Comparison of ENCODE assay signal across 8 cellular contexts in genomic region chr7:55951637-55952351, GRCh38. TPM values are rescaled to one million over a fixed set of nuclear protein-coding genes. Genes with fewer than 3 reads are reported as not detected.
DNase-seq lines count a peak whose midpoint lies in the region; ATAC-seq lines count a peak whose summit lies in the region.

Gene MRPS17, plus strand, starts transcription at chr7:55951877. Its CDS starts 1,319 bp downstream, at chr7:55953196.

- H3K9me3 Mint-ChIP-seq in effector memory CD8-positive, alpha-beta T cell, result no peaks in the 10 kb centered on the region

- H3K9ac ChIP-seq in mesenchymal stem cell (ENCODE audit: low read length), result peak within 1 kb of the TSS; percentile 93

- no peak within 1 kb of the TSS for H3K27ac ChIP-seq in mesenchymal stem cell (ENCODE audit: low read length, poor library complexity, severe bottlenecking)

- DNase-seq in COR-L47 (lab: John Stamatoyannopoulos, UW), result peak; percentile 83
- DNase-seq in HT1080 (ENCODE audit: low read depth), result peak; percentile 84
- DNase-seq in NOMO-1 treated with dmso at 0.1 percent for 144 hours (lab: John Stamatoyannopoulos, UW; ENCODE audit: unreplicated experiment), result peak; percentile 75
- peak; percentile 73 to 84 (median 74) for DNase-seq in activated CD8-positive, alpha-beta memory T cell treated with anti-CD3 and anti-CD28 coated beads for 48 hours (ENCODE audit: low read depth in 2 of 3, low spot score in 2 of 3)
- peak; percentile 90 to 92 (median 91) for DNase-seq in effector memory CD8-positive, alpha-beta T cell
- peak; percentile 83 for DNase-seq in mesenchymal stem cell
- DNase-seq in stimulated activated CD8-positive, alpha-beta memory T cell treated with anti-CD3 and anti-CD28 coated beads, Interleukin-12 subunit alpha, Interleukin-12 subunit beta, amount 100 ng/mL, for 4 hours (ENCODE audit: low read depth), result peak; percentile 89

- peaks cover 14% of the 10 kb centered on the region for H3K79me1 ChIP-seq in mesenchymal stem cell (replicated peaks; ENCODE audit: low read length, poor library complexity, severe bottlenecking)

- peak; percentile 100 for ATAC-seq in GM21360 (IDR thresholded peaks at IDR 0.05; ENCODE audit: unreplicated experiment)
- ATAC-seq in effector memory CD8-positive, alpha-beta T cell (replicated peaks), result peak; percentile 99

- peak within 1 kb of the TSS; percentile 85 for H3K4me2 ChIP-seq in mesenchymal stem cell (ENCODE audit: low read length, poor library complexity, severe bottlenecking)

- no peak within 1 kb of the TSS for H2BK12ac ChIP-seq in mesenchymal stem cell (ENCODE audit: low read length in 2 of 2)

- no peak within 1 kb of the TSS for H3K14ac ChIP-seq in mesenchymal stem cell (ENCODE audit: low read length in 2 of 2)

- H3K4me3 Mint-ChIP-seq in effector memory CD8-positive, alpha-beta T cell, result peak within 1 kb of the TSS; percentile 91 to 98

- H3K18ac ChIP-seq in mesenchymal stem cell (ENCODE audit: low read depth in 1 of 2, low read length in 2 of 2), result peak within 1 kb of the TSS in 1 of 2 experiments; percentile 84

- peak within 1 kb of the TSS; percentile 68 for H4K91ac ChIP-seq in mesenchymal stem cell (ENCODE audit: low read length)

- no peak within 1 kb of the TSS for H2BK15ac ChIP-seq in mesenchymal stem cell (ENCODE audit: low read depth, poor library complexity, severe bottlenecking)

- H3K27me3 ChIP-seq in mesenchymal stem cell (ENCODE audit: control insufficient read depth in 1 of 2, insufficient read depth in 1 of 2, low read length in 2 of 2), result no peaks in the 10 kb centered on the region

- H3K36me3 ChIP-seq in mesenchymal stem cell (ENCODE audit: control insufficient read depth in 1 of 2, insufficient read depth in 2 of 2, low read depth in 1 of 2, low read length in 2 of 2), result peaks cover 17 to 18% of the 10 kb centered on the region in 2 experiments

- H2BK120ac ChIP-seq in mesenchymal stem cell (ENCODE audit: low read depth, low read length), result peak within 1 kb of the TSS; percentile 54

- H3K23ac ChIP-seq in mesenchymal stem cell (ENCODE audit: low read length in 2 of 2), result no peak within 1 kb of the TSS

- H4K8ac ChIP-seq in mesenchymal stem cell (ENCODE audit: low read length), result peak within 1 kb of the TSS; percentile 98

- no peak within 1 kb of the TSS for H2BK5ac ChIP-seq in mesenchymal stem cell (ENCODE audit: low read depth, low read length, poor library complexity, severe bottlenecking)

- under 1% methylated on average over 52 of the region's 53 CpGs for WGBS in mesenchymal stem cell

- no peak within 1 kb of the TSS for H2AK5ac ChIP-seq in mesenchymal stem cell (ENCODE audit: low read length, severe bottlenecking)

- H3K4me1 ChIP-seq in mesenchymal stem cell (ENCODE audit: control insufficient read depth, insufficient read depth, low read depth, low read length), result peaks cover 3% of the 10 kb centered on the region

- peak within 1 kb of the TSS; percentile 96 to 98 for H3K27ac Mint-ChIP-seq in effector memory CD8-positive, alpha-beta T cell

- H3K4ac ChIP-seq in mesenchymal stem cell (ENCODE audit: low read depth in 1 of 2, low read length in 2 of 2), result peak within 1 kb of the TSS in 1 of 2 experiments; percentile 67

- peaks cover 9 to 14% of the 10 kb centered on the region in 2 donors for H3K4me1 Mint-ChIP-seq in effector memory CD8-positive, alpha-beta T cell (ENCODE audit: low read depth in 2 of 2)

- H3K27me3 Mint-ChIP-seq in effector memory CD8-positive, alpha-beta T cell, result peaks cover 0 to 6% of the 10 kb centered on the region in 2 donors

- peak within 1 kb of the TSS; percentile 80 for H2AFZ ChIP-seq in mesenchymal stem cell (ENCODE audit: low read depth, low read length)

- H3K36me3 Mint-ChIP-seq in effector memory CD8-positive, alpha-beta T cell (ENCODE audit: insufficient read depth), result peaks cover 21% of the 10 kb centered on the region

- H3K4me3 ChIP-seq in mesenchymal stem cell (ENCODE audit: insufficient read depth in 1 of 2, low read depth in 1 of 2, low read length in 2 of 2), result peak within 1 kb of the TSS; percentile 92 to 100

- peaks cover 5% of the 10 kb centered on the region for H3K9me3 ChIP-seq in mesenchymal stem cell (ENCODE audit: control insufficient read depth, low read length)

RNA-seq across cellular contexts. Expression of gene MRPS17, which starts in this region (rescaled TPM):
- total RNA-seq in HT1080 (2014; rRNA removed; shearing (Covaris generic)), result 23.8 and 24.9 TPM in 2 replicates
- polyA plus RNA-seq in HT1080 (2015; cell fraction: cytosol; rRNA removed), result 14.7 and 17.4 TPM in 2 replicates
- 4.3 and 4.7 TPM in 2 replicates for polyA plus RNA-seq in HT1080 (2015; cell fraction: nucleus; rRNA removed)
- 14.6 TPM for polyA plus RNA-seq in mesenchymal stem cell (2013, experiment 1 of 2)
- 15.8 TPM for polyA plus RNA-seq in mesenchymal stem cell (2013, experiment 2 of 2)
